ENCODE assay signal across 8 cellular contexts in genomic region chr3:88219138-88219792, GRCh38.
DNase-seq lines count a peak whose midpoint lies in the region; ATAC-seq and TF ChIP-seq lines count a peak whose summit lies in the region.

No MANE protein-coding gene starts in this region.

- H3K27me3 ChIP-seq in GM23248 (replicated peaks; ENCODE audit: insufficient read depth): peaks cover 5% of the 10 kb centered on the region; the same call in 1 of the 2 replicates

- H3K4me3 ChIP-seq in GM23248: no peak overlapping the region
- H3K4me3 ChIP-seq in fibroblast of mammary gland (ENCODE audit: control insufficient read depth, low read depth, low read length): no peak overlapping the region

- no peaks in the 10 kb centered on the region for H4K20me1 ChIP-seq in GM23248 (ENCODE audit: insufficient read depth)

- H3K9me2 ChIP-seq in GM23248 (ENCODE audit: insufficient read depth): no peaks in the 10 kb centered on the region

- peak in 1 of 2 donors; percentile 28 for DNase-seq in activated naive CD4-positive, alpha-beta T cell treated with anti-CD3 and anti-CD28 coated beads, Interleukin-2, amount 50 U/mL, for 72 hours (ENCODE audit: low spot score in 2 of 2)
- no peak for DNase-seq in activated naive CD4-positive, alpha-beta T cell treated with Interleukin-2 at 50 U/mL for 16 hours
- peak; percentile 75 for DNase-seq in GM23248
- peak; percentile 64 for DNase-seq in LHCN-M2 (ENCODE audit: low read depth)
- DNase-seq in SK-N-DZ (ENCODE audit: low spot score): peak; percentile 37
- DNase-seq in fibroblast of mammary gland (ENCODE audit: low read depth): peak; percentile 46
- no peak for DNase-seq in osteocyte (ENCODE audit: extremely low spot score, unreplicated experiment)
- no peak for DNase-seq in natural killer cell treated with Interleukin-12 subunit alpha and Interleukin-12 subunit beta and Interleukin-15 and Interleukin-18, amount 100 ng/mL, for 72 hours (ENCODE audit: low spot score)

- no peak overlapping the region for H3K27ac ChIP-seq in GM23248

- H3K9me3 Mint-ChIP-seq in activated naive CD4-positive, alpha-beta T cell treated with anti-CD3 and anti-CD28 coated beads, Interleukin-2, amount 50 U/mL, for 72 hours: no peaks in the 10 kb centered on the region
- no peaks in the 10 kb centered on the region for H3K9me3 Mint-ChIP-seq in osteocyte (ENCODE audit: unreplicated experiment)
- no peaks in the 10 kb centered on the region for H3K9me3 Mint-ChIP-seq in natural killer cell treated with Interleukin-12 subunit alpha and Interleukin-12 subunit beta and Interleukin-15 and Interleukin-18, amount 100 ng/mL, for 72 hours

- peaks cover 29% of the 10 kb centered on the region for H3K27me3 Mint-ChIP-seq in osteocyte (ENCODE audit: unreplicated experiment)
- H3K27me3 Mint-ChIP-seq in natural killer cell treated with Interleukin-12 subunit alpha and Interleukin-12 subunit beta and Interleukin-15 and Interleukin-18, amount 100 ng/mL, for 72 hours: peaks cover 0 to 8% of the 10 kb centered on the region in 2 donors

- H3K4me1 ChIP-seq in GM23248 (ENCODE audit: insufficient read depth): no peaks in the 10 kb centered on the region

- no peak overlapping the region for H3K27ac Mint-ChIP-seq in activated naive CD4-positive, alpha-beta T cell treated with anti-CD3 and anti-CD28 coated beads, Interleukin-2, amount 50 U/mL, for 72 hours
- H3K27ac Mint-ChIP-seq in osteocyte (ENCODE audit: unreplicated experiment): no peak overlapping the region
- no peak overlapping the region for H3K27ac Mint-ChIP-seq in natural killer cell treated with Interleukin-12 subunit alpha and Interleukin-12 subunit beta and Interleukin-15 and Interleukin-18, amount 100 ng/mL, for 72 hours

- H3K4me2 ChIP-seq in GM23248 (ENCODE audit: unreplicated experiment): no peak overlapping the region

- no peaks in the 10 kb centered on the region for H3K36me3 Mint-ChIP-seq in activated naive CD4-positive, alpha-beta T cell treated with anti-CD3 and anti-CD28 coated beads, Interleukin-2, amount 50 U/mL, for 72 hours
- no peaks in the 10 kb centered on the region for H3K36me3 Mint-ChIP-seq in osteocyte (ENCODE audit: unreplicated experiment)
- no peaks in the 10 kb centered on the region for H3K36me3 Mint-ChIP-seq in natural killer cell treated with Interleukin-12 subunit alpha and Interleukin-12 subunit beta and Interleukin-15 and Interleukin-18, amount 100 ng/mL, for 72 hours

- in situ Hi-C loops in GM23248 (cut with MboI): loop anchor here (25.0 kb wide), 2 partner anchors 1868 to 1968 kb away; no protein-coding TSS in a partner anchor

- no peak overlapping the region for H2AFZ ChIP-seq in GM23248

- H3K36me3 ChIP-seq in GM23248 (ENCODE audit: low read depth): no peaks in the 10 kb centered on the region

- no peaks in the 10 kb centered on the region for H3K4me1 Mint-ChIP-seq in osteocyte (ENCODE audit: unreplicated experiment)
- H3K4me1 Mint-ChIP-seq in natural killer cell treated with Interleukin-12 subunit alpha and Interleukin-12 subunit beta and Interleukin-15 and Interleukin-18, amount 100 ng/mL, for 72 hours (ENCODE audit: low read depth in 2 of 2): no peaks in the 10 kb centered on the region

- H3K9me3 ChIP-seq in GM23248 (ENCODE audit: low read depth): no peaks in the 10 kb centered on the region

- TF ChIP-seq CTCF in fibroblast of mammary gland (conservative IDR thresholded peaks at IDR 0.05; ENCODE audit: control insufficient read depth, insufficient read depth, low read depth, low read length) (peak; percentile 50), osteocyte (IDR thresholded peaks at IDR 0.05) (peak; percentile 72)

- no peaks in the 10 kb centered on the region for H3K79me2 ChIP-seq in GM23248 (ENCODE audit: insufficient read depth)

- no peaks in the 10 kb centered on the region for H3F3A ChIP-seq in GM23248 (ENCODE audit: insufficient read depth)

- WGBS in GM23248 (ENCODE audit: low coverage in 1 of 2, low lambda C conversion rate in 2 of 2, missing lambda C conversion rate in 2 of 2), 2 experiments: 2% methylated on average over 7 of the region's 7 CpGs

- H3K9ac ChIP-seq in GM23248: no peak overlapping the region

- H3K4me3 Mint-ChIP-seq in osteocyte (ENCODE audit: unreplicated experiment): no peak overlapping the region
- H3K4me3 Mint-ChIP-seq in natural killer cell treated with Interleukin-12 subunit alpha and Interleukin-12 subunit beta and Interleukin-15 and Interleukin-18, amount 100 ng/mL, for 72 hours: no peak overlapping the region

- peak; percentile 26 to 69 for ATAC-seq in activated naive CD4-positive, alpha-beta T cell treated with anti-CD3 and anti-CD28 coated beads, Interleukin-2, amount 50 U/mL, for 72 hours
- ATAC-seq in natural killer cell treated with Interleukin-12 subunit alpha and Interleukin-12 subunit beta and Interleukin-15 and Interleukin-18, amount 100 ng/mL, for 72 hours: no peak

Comparison
In these comparisons a context has a peak if more than half of its experiments do, and no peak if none do; other contexts are left out.
1. ATAC-seq: peak in activated naive CD4-positive, alpha-beta T cell treated with anti-CD3 and anti-CD28 coated beads, Interleukin-2, amount 50 U/mL, for 72 hours (2 of 2); none in natural killer cell treated with Interleukin-12 subunit alpha and Interleukin-12 subunit beta and Interleukin-15 and Interleukin-18, amount 100 ng/mL, for 72 hours (0 of 2).
2. DNase-seq: peak in GM23248 (single experiment), LHCN-M2 (single experiment), SK-N-DZ (single experiment) and fibroblast of mammary gland (single experiment); none in activated naive CD4-positive, alpha-beta T cell treated with Interleukin-2 at 50 U/mL for 16 hours (single experiment), osteocyte (single experiment) and natural killer cell treated with Interleukin-12 subunit alpha and Interleukin-12 subunit beta and Interleukin-15 and Interleukin-18, amount 100 ng/mL, for 72 hours (single experiment).